ENCODE assay signal across 28 cellular contexts in the genomic region with DNA sequence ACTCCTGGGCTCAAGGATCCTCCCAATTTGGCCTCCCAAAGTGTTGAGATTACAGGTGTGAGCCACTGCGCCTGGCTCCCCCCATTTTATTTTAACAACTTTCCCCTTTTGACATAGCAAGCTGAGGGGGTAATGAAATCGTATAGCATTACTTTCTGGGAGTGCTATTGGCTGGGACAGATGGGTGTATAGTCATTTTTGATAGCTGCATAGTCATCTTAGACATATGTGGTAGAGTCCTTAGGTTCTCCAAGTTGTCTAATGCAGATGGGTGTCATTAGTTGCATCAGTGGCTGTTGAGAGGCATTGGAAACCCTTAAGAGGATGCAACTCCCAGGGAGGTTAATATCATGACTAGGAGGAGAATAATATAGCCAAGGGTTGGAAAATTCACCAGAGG. TPM values are rescaled to one million over a fixed set of nuclear protein-coding genes. Genes with fewer than 3 reads are reported as not detected.
DNase-seq lines count a peak whose midpoint lies in the region; ATAC-seq, FAIRE-seq and TF ChIP-seq lines count a peak whose summit lies in the region.
"Had no signal": no experiment of that assay in that cellular context is flagged by ENCODE, and none has a peak within 500 bp of the region (broad histone marks: within the 10 kb centered on the region; RNA-seq: fewer than 3 reads in every experiment).

No MANE protein-coding gene starts in this region.

- FAIRE-seq in H54 (lab: Jason Lieb, UNC) = no peak
- FAIRE-seq: HTR-8/SVneo had no signal

- no peaks in the 10 kb centered on the region for H3K27me3 Mint-ChIP-seq in activated T-cell treated with anti-CD3 and anti-CD28 coated beads, Interleukin-2, amount 50 U/mL, for 72 hours (ENCODE audit: low read depth)
- H3K27me3 Mint-ChIP-seq in CD8-positive, alpha-beta T cell (ENCODE audit: low read depth) = no peaks in the 10 kb centered on the region
- H3K27me3 Mint-ChIP-seq in T-helper 2 cell treated with Interferon-gamma antibody and Interleukin-4, amounts not matched to agents 5 μg/mL and 100 μg/mL, for 36 hours (ENCODE audit: low read depth) = no peaks in the 10 kb centered on the region
- H3K27me3 Mint-ChIP-seq in activated naive CD8-positive, alpha-beta T cell treated with anti-CD3 and anti-CD28 coated beads, Interleukin-2, amount 10 ng/mL, durations not matched to agents 7 days and 5 days = no peaks in the 10 kb centered on the region

- no peak overlapping the region for H3K4me3 ChIP-seq in CD8-positive, alpha-beta T cell (ENCODE audit: low read depth, low read length)
- H3K4me3 ChIP-seq: GM23338 had no signal

- H3K4me1 Mint-ChIP-seq in activated T-cell treated with anti-CD3 and anti-CD28 coated beads, Interleukin-2, amount 50 U/mL, for 72 hours (ENCODE audit: low read depth) = peaks cover 52% of the 10 kb centered on the region
- H3K4me1 Mint-ChIP-seq in CD8-positive, alpha-beta T cell (ENCODE audit: low read depth) = peaks cover 46% of the 10 kb centered on the region
- H3K4me1 Mint-ChIP-seq in T-helper 2 cell treated with Interferon-gamma antibody and Interleukin-4, amounts not matched to agents 5 μg/mL and 100 μg/mL, for 36 hours (ENCODE audit: low read depth) = peaks cover 25% of the 10 kb centered on the region
- peaks cover 49% of the 10 kb centered on the region for H3K4me1 Mint-ChIP-seq in activated naive CD8-positive, alpha-beta T cell treated with anti-CD3 and anti-CD28 coated beads, Interleukin-2, amount 10 ng/mL, durations not matched to agents 7 days and 5 days

- POLR2A ChIA-PET in CD8-positive, alpha-beta T cell (lab: Charles Lee) = no interaction called here
- POLR2A ChIA-PET in activated naive CD8-positive, alpha-beta T cell treated with anti-CD3 and anti-CD28 coated beads, Interleukin-2, amount 10 ng/mL, durations not matched to agents 7 days and 5 days (lab: Charles Lee) = interaction anchor here (0.6 to 4.0 kb wide), 3 partner anchors 10 to 162 kb away, joined by 3 to 34 read pairs (median 4); partner anchors contain the start of gene CALM3

- no peaks in the 10 kb centered on the region for H3K9me3 ChIP-seq in CD8-positive, alpha-beta T cell (ENCODE audit: low read length)

- H3K4me1 ChIP-seq in CD8-positive, alpha-beta T cell (ENCODE audit: insufficient read depth, low read length) = peaks cover 48% of the 10 kb centered on the region

- H3K27ac ChIP-seq in CD8-positive, alpha-beta T cell (ENCODE audit: low read depth, low read length) = no peak overlapping the region
- H3K27ac ChIP-seq: C4-2B had no signal

- no peaks in the 10 kb centered on the region for H3K36me3 ChIP-seq in CD8-positive, alpha-beta T cell (ENCODE audit: insufficient read depth, low read length)

- peaks cover 2 to 9% of the 10 kb centered on the region in 2 donors for H3K9me3 Mint-ChIP-seq in activated T-cell treated with anti-CD3 and anti-CD28 coated beads, Interleukin-2, amount 50 U/mL, for 72 hours
- H3K9me3 Mint-ChIP-seq in CD8-positive, alpha-beta T cell = peaks cover 3% of the 10 kb centered on the region
- peaks cover 15% of the 10 kb centered on the region for H3K9me3 Mint-ChIP-seq in T-helper 2 cell treated with Interferon-gamma antibody and Interleukin-4, amounts not matched to agents 5 μg/mL and 100 μg/mL, for 36 hours
- H3K9me3 Mint-ChIP-seq in activated naive CD8-positive, alpha-beta T cell treated with anti-CD3 and anti-CD28 coated beads, Interleukin-2, amount 10 ng/mL, durations not matched to agents 7 days and 5 days = peaks cover 11% of the 10 kb centered on the region

- CTCF ChIA-PET in CD8-positive, alpha-beta T cell (lab: Charles Lee) = interaction anchor here (0.7 to 20.2 kb wide), 6 partner anchors 8 to 204 kb away, joined by 3 to 459 read pairs (median 4); no protein-coding TSS in a partner anchor

- intact Hi-C loops in CD8-positive, alpha-beta T cell (cut with DNase I, micrococcal nuclease) = no loop called here

- TF ChIP-seq POLR2A in H54 (IDR thresholded peaks at IDR 0.05; ENCODE audit: low read depth, low read length) = no peak

- H3K27ac Mint-ChIP-seq in activated T-cell treated with anti-CD3 and anti-CD28 coated beads, Interleukin-2, amount 50 U/mL, for 72 hours = peak overlapping the region; percentile 50
- peak overlapping the region; percentile 70 for H3K27ac Mint-ChIP-seq in CD8-positive, alpha-beta T cell
- H3K27ac Mint-ChIP-seq in T-helper 2 cell treated with Interferon-gamma antibody and Interleukin-4, amounts not matched to agents 5 μg/mL and 100 μg/mL, for 36 hours = peak overlapping the region; percentile 12
- peak overlapping the region; percentile 100 for H3K27ac Mint-ChIP-seq in activated naive CD8-positive, alpha-beta T cell treated with anti-CD3 and anti-CD28 coated beads, Interleukin-2, amount 10 ng/mL, durations not matched to agents 7 days and 5 days
- H3K27ac Mint-ChIP-seq: GM23338 had no signal

- peaks cover 9 to 11% of the 10 kb centered on the region in 2 donors for H3K36me3 Mint-ChIP-seq in activated T-cell treated with anti-CD3 and anti-CD28 coated beads, Interleukin-2, amount 50 U/mL, for 72 hours (ENCODE audit: insufficient read depth in 2 of 2)
- no peaks in the 10 kb centered on the region for H3K36me3 Mint-ChIP-seq in CD8-positive, alpha-beta T cell
- peaks cover 8% of the 10 kb centered on the region for H3K36me3 Mint-ChIP-seq in T-helper 2 cell treated with Interferon-gamma antibody and Interleukin-4, amounts not matched to agents 5 μg/mL and 100 μg/mL, for 36 hours (ENCODE audit: low read depth)
- H3K36me3 Mint-ChIP-seq in activated naive CD8-positive, alpha-beta T cell treated with anti-CD3 and anti-CD28 coated beads, Interleukin-2, amount 10 ng/mL, durations not matched to agents 7 days and 5 days = peaks cover 24% of the 10 kb centered on the region

- DNase-seq in activated T-cell treated with anti-CD3 and anti-CD28 coated beads, Interleukin-2, amount 50 U/mL, for 72 hours = no peak
- DNase-seq in activated T-cell treated with anti-CD3 and anti-CD28 coated beads, Interleukin-2, amount 50 U/mL, for 48 hours = no peak
- DNase-seq in CD8-positive, alpha-beta T cell = no peak
- no peak for DNase-seq in T-helper 2 cell treated with Interferon-gamma antibody and Interleukin-4, amounts not matched to agents 5 μg/mL and 100 μg/mL, for 36 hours (ENCODE audit: low spot score)
- no peak for DNase-seq in activated naive CD8-positive, alpha-beta T cell treated with anti-CD3 and anti-CD28 coated beads, Interleukin-2, amount 10 ng/mL, durations not matched to agents 7 days and 5 days
- DNase-seq in H54 (ENCODE audit: insufficient read length, low spot score) = no peak
- no peak for DNase-seq in stimulated activated CD4-positive, alpha-beta T cell treated with anti-CD3 and anti-CD28 coated beads, Interleukin-4, amount 100 ng/mL, for 1 hour
- DNase-seq: ACHN, AML-193, COR-L47, DMS 273 treated with DMSO at 0.1 percent for 48 hours, DND-41, IMR-90, Karpas-422, NCI-H1417 treated with DMSO at 0.1 percent for 48 hours, NCI-H187 treated with DMSO at 0.1 percent for 48 hours, NCI-H2227 treated with DMSO at 0.1 percent for 48 hours, NCI-H524, NCI-H82, OCI-M1, SHP77 had no signal

- H3K4me3 Mint-ChIP-seq in activated T-cell treated with anti-CD3 and anti-CD28 coated beads, Interleukin-2, amount 50 U/mL, for 72 hours = no peak overlapping the region
- H3K4me3 Mint-ChIP-seq in CD8-positive, alpha-beta T cell = no peak overlapping the region
- H3K4me3 Mint-ChIP-seq in T-helper 2 cell treated with Interferon-gamma antibody and Interleukin-4, amounts not matched to agents 5 μg/mL and 100 μg/mL, for 36 hours = no peak overlapping the region
- H3K4me3 Mint-ChIP-seq in activated naive CD8-positive, alpha-beta T cell treated with anti-CD3 and anti-CD28 coated beads, Interleukin-2, amount 10 ng/mL, durations not matched to agents 7 days and 5 days = no peak overlapping the region
- H3K4me3 Mint-ChIP-seq: GM23338 had no signal

- H3K27me3 ChIP-seq in CD8-positive, alpha-beta T cell (ENCODE audit: insufficient read depth, low read length) = no peaks in the 10 kb centered on the region

- peak; percentile 44 to 54 for ATAC-seq in activated T-cell treated with anti-CD3 and anti-CD28 coated beads, Interleukin-2, amount 50 U/mL, for 72 hours (replicated peaks in 1 of 2)
- no peak for ATAC-seq in CD8-positive, alpha-beta T cell
- no peak for ATAC-seq in activated naive CD8-positive, alpha-beta T cell treated with anti-CD3 and anti-CD28 coated beads, Interleukin-2, amount 10 ng/mL, durations not matched to agents 7 days and 5 days (ENCODE audit: low read depth)
- no peak for ATAC-seq in GM19023 (IDR thresholded peaks at IDR 0.05; ENCODE audit: unreplicated experiment)
- ATAC-seq: GM23338, HCT116 had no signal

- no peak for TF ChIP-seq CTCF in CD8-positive, alpha-beta T cell (IDR thresholded peaks at IDR 0.05)

RNA-seq across cellular contexts. Expression of gene PNMA8B, which starts 28.6 kb away (rescaled TPM):
- total RNA-seq in activated T-cell treated with anti-CD3 and anti-CD28 coated beads, Interleukin-2, amount 50 U/mL, for 72 hours = under 1 TPM; 0.05 to 0.12 TPM
- total RNA-seq in CD8-positive, alpha-beta T cell = not detected
- total RNA-seq in activated naive CD8-positive, alpha-beta T cell treated with anti-CD3 and anti-CD28 coated beads, Interleukin-2, amount 10 ng/mL, durations not matched to agents 7 days and 5 days = under 1 TPM; 0.22 to 0.23 TPM
- total RNA-seq: G401, MCF 10A had no signal

RNA-seq across cellular contexts. Expression of gene PNMA8A, which starts 52.9 kb away (rescaled TPM):
- total RNA-seq in activated T-cell treated with anti-CD3 and anti-CD28 coated beads, Interleukin-2, amount 50 U/mL, for 72 hours = 1 to 10 TPM in 1 of 2 donors, not detected in 1; 1.9 TPM
- total RNA-seq in CD8-positive, alpha-beta T cell = not detected
- 1 to 10 TPM; 1.7 to 1.8 TPM for total RNA-seq in activated naive CD8-positive, alpha-beta T cell treated with anti-CD3 and anti-CD28 coated beads, Interleukin-2, amount 10 ng/mL, durations not matched to agents 7 days and 5 days

Comparison
In these comparisons a context has a peak if more than half of its experiments do, and no peak if none do; other contexts are left out.
1. ATAC-seq: peak in activated T-cell treated with anti-CD3 and anti-CD28 coated beads, Interleukin-2, amount 50 U/mL, for 72 hours (2 of 2); none in CD8-positive, alpha-beta T cell (single experiment), activated naive CD8-positive, alpha-beta T cell treated with anti-CD3 and anti-CD28 coated beads, Interleukin-2, amount 10 ng/mL, durations not matched to agents 7 days and 5 days (single experiment) and GM19023 (single experiment).
2. H3K27ac Mint-ChIP-seq: peak in every context shown above with its lines; median percentile 100 in activated naive CD8-positive, alpha-beta T cell treated with anti-CD3 and anti-CD28 coated beads, Interleukin-2, amount 10 ng/mL, durations not matched to agents 7 days and 5 days; 70 in CD8-positive, alpha-beta T cell; 50 in activated T-cell treated with anti-CD3 and anti-CD28 coated beads, Interleukin-2, amount 50 U/mL, for 72 hours; 12 in T-helper 2 cell treated with Interferon-gamma antibody and Interleukin-4, amounts not matched to agents 5 μg/mL and 100 μg/mL, for 36 hours.